21 cellular contexts compared by ENCODE assay signal in the genomic region with DNA sequence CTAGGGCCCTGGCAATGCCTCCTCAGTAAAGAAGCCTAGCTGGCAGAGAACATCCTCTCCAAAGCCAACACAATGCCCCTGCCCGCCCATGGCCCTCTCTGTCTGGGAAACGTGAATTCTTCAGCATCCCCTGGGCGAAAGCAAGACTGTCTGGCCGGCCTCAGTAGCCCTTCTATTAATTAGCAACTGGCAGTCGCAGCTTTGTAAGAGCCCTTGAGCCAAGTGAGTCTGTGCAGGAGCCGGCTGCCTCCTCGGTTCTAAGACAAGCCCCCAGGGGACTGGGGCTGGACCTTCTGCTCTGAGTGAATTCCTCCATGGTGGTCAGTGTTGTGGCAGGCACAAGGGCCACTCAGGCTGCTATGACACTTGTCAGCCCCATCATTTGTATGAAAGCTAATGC. TPM values are rescaled to one million over a fixed set of nuclear protein-coding genes. Genes with fewer than 3 reads are reported as not detected.
"Had no signal": no experiment of that assay in that cellular context is flagged by ENCODE, and none has a peak within 500 bp of the region (broad histone marks: within the 10 kb centered on the region; RNA-seq: fewer than 3 reads in every experiment).

No MANE protein-coding gene starts in this region.

- H3K9me3 Mint-ChIP-seq: IgD-negative memory B cell had no signal

- DNase-seq: Kasumi-1; MM.1S; NCI-H1092 treated with DMSO at 0.1 percent for 48 hours; NCI-H1436; NCI-H187; NCI-H2029; NCI-H2081 treated with DMSO at 0.1 percent for 48 hours; NCI-H226; NCI-H446; NCI-H510A; NCI-H524 treated with DMSO at 0.1 percent for 48 hours; NCI-H69; NCI-H774; NK-92 treated with Interleukin-12 subunit alpha and Interleukin-12 subunit beta, amount 100 ng/mL, for 24 hours; PC-3; SK-N-SH had no signal

- ATAC-seq: K562, Panc1, PC-3 had no signal

- H3K4me3 Mint-ChIP-seq: IgD-negative memory B cell had no signal

- H3K36me3 Mint-ChIP-seq: IgD-negative memory B cell had no signal

- H3K4me1 Mint-ChIP-seq: IgD-negative memory B cell had no signal

- H3K27ac Mint-ChIP-seq: IgD-negative memory B cell had no signal

RNA-seq across cellular contexts. Expression of gene HCN4, which starts 7.4 kb away (rescaled TPM):
- total RNA-seq: K562, OCI-LY7, PC-3, SK-MEL-5 had no signal
